In the genomic region with DNA sequence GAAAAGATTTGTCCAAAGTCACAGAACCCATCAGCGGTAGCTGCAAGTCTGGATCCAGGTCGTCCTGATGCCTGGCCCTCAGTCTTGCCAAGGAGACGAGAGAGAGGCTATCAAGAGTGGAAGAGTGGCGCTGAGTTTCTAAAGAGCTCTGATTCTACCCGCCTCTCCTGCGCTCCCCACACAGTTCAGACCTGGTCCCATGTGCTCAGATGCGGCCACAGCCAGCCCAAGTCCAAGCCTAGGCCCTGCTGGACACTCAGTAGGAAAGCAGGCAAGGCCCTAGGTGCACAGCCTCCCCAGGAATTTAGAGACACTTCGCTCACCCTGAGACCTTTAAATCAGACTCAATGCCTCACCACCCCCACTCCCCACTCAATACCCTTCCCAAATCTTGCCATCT, we compare ENCODE assay signal across 1 cellular context.
TF ChIP-seq lines count a peak whose summit lies in the region.

No MANE protein-coding gene starts in this region.

TF ChIP-seq in GM12878, 131 proteins besides CTCF, POLR2A, EP300 and RAD21:
- TF ChIP-seq CREM (IDR thresholded peaks at IDR 0.05; ENCODE audit: low read depth) (no peak), DPF2 (IDR thresholded peaks at IDR 0.05) (no peak), HDGF (IDR thresholded peaks at IDR 0.05) (no peak), CHD4 (IDR thresholded peaks at IDR 0.05) (no peak)
- TF ChIP-seq, protein P1, sequence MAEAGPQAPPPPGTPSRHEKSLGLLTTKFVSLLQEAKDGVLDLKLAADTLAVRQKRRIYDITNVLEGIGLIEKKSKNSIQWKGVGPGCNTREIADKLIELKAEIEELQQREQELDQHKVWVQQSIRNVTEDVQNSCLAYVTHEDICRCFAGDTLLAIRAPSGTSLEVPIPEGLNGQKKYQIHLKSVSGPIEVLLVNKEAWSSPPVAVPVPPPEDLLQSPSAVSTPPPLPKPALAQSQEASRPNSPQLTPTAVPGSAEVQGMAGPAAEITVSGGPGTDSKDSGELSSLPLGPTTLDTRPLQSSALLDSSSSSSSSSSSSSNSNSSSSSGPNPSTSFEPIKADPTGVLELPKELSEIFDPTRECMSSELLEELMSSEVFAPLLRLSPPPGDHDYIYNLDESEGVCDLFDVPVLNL (IDR thresholded peaks at IDR 0.05; ENCODE audit: low read depth, low read length) = no peak
